Comparison of ENCODE assay signal across 1 cellular context in genomic region chr2:171432969-171433762, GRCh38.
TF ChIP-seq lines count a peak whose summit lies in the region.

No MANE protein-coding gene starts in this region.

TF ChIP-seq in HepG2, 621 proteins besides CTCF, POLR2A, EP300 and RAD21 (continued from another document and continues in another):
- TF ChIP-seq, protein P1, sequence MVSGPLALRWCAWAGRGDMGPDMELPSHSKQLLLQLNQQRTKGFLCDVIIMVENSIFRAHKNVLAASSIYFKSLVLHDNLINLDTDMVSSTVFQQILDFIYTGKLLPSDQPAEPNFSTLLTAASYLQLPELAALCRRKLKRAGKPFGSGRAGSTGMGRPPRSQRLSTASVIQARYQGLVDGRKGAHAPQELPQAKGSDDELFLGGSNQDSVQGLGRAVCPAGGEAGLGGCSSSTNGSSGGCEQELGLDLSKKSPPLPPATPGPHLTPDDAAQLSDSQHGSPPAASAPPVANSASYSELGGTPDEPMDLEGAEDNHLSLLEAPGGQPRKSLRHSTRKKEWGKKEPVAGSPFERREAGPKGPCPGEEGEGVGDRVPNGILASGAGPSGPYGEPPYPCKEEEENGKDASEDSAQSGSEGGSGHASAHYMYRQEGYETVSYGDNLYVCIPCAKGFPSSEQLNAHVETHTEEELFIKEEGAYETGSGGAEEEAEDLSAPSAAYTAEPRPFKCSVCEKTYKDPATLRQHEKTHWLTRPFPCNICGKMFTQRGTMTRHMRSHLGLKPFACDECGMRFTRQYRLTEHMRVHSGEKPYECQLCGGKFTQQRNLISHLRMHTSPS (CRISPR knock-in tag; IDR thresholded peaks at IDR 0.05; ENCODE audit: low read depth): no peak
- TF ChIP-seq AHR (CRISPR knock-in tag; IDR thresholded peaks at IDR 0.05) (no peak), JUNB (CRISPR knock-in tag; IDR thresholded peaks at IDR 0.05; ENCODE audit: borderline replicate concordance) (no peak), ZNF17 (CRISPR knock-in tag; IDR thresholded peaks at IDR 0.05) (no peak), GLI4 (CRISPR knock-in tag; IDR thresholded peaks at IDR 0.05; ENCODE audit: borderline replicate concordance) (no peak; the same call in 1 of the 2 replicates), HNRNPH1 (optimal IDR thresholded peaks at IDR 0.05; ENCODE audit: low read depth, low read length) (no peak), MXD3 (CRISPR knock-in tag; IDR thresholded peaks at IDR 0.05) (no peak), ZHX1 (CRISPR knock-in tag; IDR thresholded peaks at IDR 0.05; ENCODE audit: low read depth) (peak; percentile 75; the same call in 1 of the 2 replicates), SOX13 (IDR thresholded peaks at IDR 0.05) (0 out of 2 replicates have a peak, but pooled peaks have one; percentile 47), SOX13 (CRISPR knock-in tag; conservative IDR thresholded peaks at IDR 0.05 in 1 of 2, IDR thresholded peaks at IDR 0.05 in 1 of 2) (no peak), U2AF1 (optimal IDR thresholded peaks at IDR 0.05; ENCODE audit: low read depth, low read length) (no peak), FOSL2 (CRISPR knock-in tag; IDR thresholded peaks at IDR 0.05) (peak; percentile 4; the same call in 1 of the 2 replicates), DNMT1 (CRISPR knock-in tag; IDR thresholded peaks at IDR 0.05) (no peak), ZFP62 (CRISPR knock-in tag; IDR thresholded peaks at IDR 0.05) (no peak), JARID2 (CRISPR knock-in tag; IDR thresholded peaks at IDR 0.05; ENCODE audit: insufficient replicate concordance) (no peak), CSRNP1 (CRISPR knock-in tag; IDR thresholded peaks at IDR 0.05) (no peak), TBL1XR1 (IDR thresholded peaks at IDR 0.05; ENCODE audit: borderline replicate concordance, low read length, partially characterized antibody) (no peak), TMF1 (CRISPR knock-in tag; IDR thresholded peaks at IDR 0.05; ENCODE audit: low read depth) (no peak), HMGXB3 (CRISPR knock-in tag; IDR thresholded peaks at IDR 0.05; ENCODE audit: borderline replicate concordance) (no peak), ZFP37 (CRISPR knock-in tag; IDR thresholded peaks at IDR 0.05; ENCODE audit: borderline replicate concordance) (no peak), GABPA (IDR thresholded peaks at IDR 0.05; ENCODE audit: low read depth, low read length) (no peak), GABPA (CRISPR knock-in tag; IDR thresholded peaks at IDR 0.05; ENCODE audit: low read depth) (no peak), BRF2 (CRISPR knock-in tag; IDR thresholded peaks at IDR 0.05) (no peak), ZNF598 (CRISPR knock-in tag; IDR thresholded peaks at IDR 0.05; ENCODE audit: borderline replicate concordance) (no peak), ZBTB20 (CRISPR knock-in tag; IDR thresholded peaks at IDR 0.05; ENCODE audit: borderline replicate concordance, low read depth) (no peak; the same call in 1 of the 2 replicates), HOXA9 (CRISPR knock-in tag; IDR thresholded peaks at IDR 0.05; ENCODE audit: borderline replicate concordance) (no peak; the same call in 1 of the 2 replicates)
- TF ChIP-seq, protein P2, sequence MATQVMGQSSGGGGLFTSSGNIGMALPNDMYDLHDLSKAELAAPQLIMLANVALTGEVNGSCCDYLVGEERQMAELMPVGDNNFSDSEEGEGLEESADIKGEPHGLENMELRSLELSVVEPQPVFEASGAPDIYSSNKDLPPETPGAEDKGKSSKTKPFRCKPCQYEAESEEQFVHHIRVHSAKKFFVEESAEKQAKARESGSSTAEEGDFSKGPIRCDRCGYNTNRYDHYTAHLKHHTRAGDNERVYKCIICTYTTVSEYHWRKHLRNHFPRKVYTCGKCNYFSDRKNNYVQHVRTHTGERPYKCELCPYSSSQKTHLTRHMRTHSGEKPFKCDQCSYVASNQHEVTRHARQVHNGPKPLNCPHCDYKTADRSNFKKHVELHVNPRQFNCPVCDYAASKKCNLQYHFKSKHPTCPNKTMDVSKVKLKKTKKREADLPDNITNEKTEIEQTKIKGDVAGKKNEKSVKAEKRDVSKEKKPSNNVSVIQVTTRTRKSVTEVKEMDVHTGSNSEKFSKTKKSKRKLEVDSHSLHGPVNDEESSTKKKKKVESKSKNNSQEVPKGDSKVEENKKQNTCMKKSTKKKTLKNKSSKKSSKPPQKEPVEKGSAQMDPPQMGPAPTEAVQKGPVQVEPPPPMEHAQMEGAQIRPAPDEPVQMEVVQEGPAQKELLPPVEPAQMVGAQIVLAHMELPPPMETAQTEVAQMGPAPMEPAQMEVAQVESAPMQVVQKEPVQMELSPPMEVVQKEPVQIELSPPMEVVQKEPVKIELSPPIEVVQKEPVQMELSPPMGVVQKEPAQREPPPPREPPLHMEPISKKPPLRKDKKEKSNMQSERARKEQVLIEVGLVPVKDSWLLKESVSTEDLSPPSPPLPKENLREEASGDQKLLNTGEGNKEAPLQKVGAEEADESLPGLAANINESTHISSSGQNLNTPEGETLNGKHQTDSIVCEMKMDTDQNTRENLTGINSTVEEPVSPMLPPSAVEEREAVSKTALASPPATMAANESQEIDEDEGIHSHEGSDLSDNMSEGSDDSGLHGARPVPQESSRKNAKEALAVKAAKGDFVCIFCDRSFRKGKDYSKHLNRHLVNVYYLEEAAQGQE (IDR thresholded peaks at IDR 0.05; ENCODE audit: borderline replicate concordance in 1 of 2, low read depth in 1 of 2, low read length in 2 of 2): no peak; a peak in 1 of 4 replicates
- TF ChIP-seq, protein P3, sequence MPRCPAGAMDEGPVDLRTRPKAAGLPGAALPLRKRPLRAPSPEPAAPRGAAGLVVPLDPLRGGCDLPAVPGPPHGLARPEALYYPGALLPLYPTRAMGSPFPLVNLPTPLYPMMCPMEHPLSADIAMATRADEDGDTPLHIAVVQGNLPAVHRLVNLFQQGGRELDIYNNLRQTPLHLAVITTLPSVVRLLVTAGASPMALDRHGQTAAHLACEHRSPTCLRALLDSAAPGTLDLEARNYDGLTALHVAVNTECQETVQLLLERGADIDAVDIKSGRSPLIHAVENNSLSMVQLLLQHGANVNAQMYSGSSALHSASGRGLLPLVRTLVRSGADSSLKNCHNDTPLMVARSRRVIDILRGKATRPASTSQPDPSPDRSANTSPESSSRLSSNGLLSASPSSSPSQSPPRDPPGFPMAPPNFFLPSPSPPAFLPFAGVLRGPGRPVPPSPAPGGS (CRISPR knock-in tag; IDR thresholded peaks at IDR 0.05): no peak; the same call in 1 of the 2 replicates
- TF ChIP-seq, protein P4, sequence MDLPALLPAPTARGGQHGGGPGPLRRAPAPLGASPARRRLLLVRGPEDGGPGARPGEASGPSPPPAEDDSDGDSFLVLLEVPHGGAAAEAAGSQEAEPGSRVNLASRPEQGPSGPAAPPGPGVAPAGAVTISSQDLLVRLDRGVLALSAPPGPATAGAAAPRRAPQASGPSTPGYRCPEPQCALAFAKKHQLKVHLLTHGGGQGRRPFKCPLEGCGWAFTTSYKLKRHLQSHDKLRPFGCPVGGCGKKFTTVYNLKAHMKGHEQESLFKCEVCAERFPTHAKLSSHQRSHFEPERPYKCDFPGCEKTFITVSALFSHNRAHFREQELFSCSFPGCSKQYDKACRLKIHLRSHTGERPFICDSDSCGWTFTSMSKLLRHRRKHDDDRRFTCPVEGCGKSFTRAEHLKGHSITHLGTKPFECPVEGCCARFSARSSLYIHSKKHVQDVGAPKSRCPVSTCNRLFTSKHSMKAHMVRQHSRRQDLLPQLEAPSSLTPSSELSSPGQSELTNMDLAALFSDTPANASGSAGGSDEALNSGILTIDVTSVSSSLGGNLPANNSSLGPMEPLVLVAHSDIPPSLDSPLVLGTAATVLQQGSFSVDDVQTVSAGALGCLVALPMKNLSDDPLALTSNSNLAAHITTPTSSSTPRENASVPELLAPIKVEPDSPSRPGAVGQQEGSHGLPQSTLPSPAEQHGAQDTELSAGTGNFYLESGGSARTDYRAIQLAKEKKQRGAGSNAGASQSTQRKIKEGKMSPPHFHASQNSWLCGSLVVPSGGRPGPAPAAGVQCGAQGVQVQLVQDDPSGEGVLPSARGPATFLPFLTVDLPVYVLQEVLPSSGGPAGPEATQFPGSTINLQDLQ (CRISPR knock-in tag; IDR thresholded peaks at IDR 0.05): no peak
- TF ChIP-seq, protein P5, sequence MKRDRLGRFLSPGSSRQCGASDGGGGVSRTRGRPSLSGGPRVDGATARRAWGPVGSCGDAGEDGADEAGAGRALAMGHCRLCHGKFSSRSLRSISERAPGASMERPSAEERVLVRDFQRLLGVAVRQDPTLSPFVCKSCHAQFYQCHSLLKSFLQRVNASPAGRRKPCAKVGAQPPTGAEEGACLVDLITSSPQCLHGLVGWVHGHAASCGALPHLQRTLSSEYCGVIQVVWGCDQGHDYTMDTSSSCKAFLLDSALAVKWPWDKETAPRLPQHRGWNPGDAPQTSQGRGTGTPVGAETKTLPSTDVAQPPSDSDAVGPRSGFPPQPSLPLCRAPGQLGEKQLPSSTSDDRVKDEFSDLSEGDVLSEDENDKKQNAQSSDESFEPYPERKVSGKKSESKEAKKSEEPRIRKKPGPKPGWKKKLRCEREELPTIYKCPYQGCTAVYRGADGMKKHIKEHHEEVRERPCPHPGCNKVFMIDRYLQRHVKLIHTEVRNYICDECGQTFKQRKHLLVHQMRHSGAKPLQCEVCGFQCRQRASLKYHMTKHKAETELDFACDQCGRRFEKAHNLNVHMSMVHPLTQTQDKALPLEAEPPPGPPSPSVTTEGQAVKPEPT (CRISPR knock-in tag; IDR thresholded peaks at IDR 0.05; ENCODE audit: low read depth): no peak
